ENCODE assay signal across 11 cellular contexts in the genomic region with DNA sequence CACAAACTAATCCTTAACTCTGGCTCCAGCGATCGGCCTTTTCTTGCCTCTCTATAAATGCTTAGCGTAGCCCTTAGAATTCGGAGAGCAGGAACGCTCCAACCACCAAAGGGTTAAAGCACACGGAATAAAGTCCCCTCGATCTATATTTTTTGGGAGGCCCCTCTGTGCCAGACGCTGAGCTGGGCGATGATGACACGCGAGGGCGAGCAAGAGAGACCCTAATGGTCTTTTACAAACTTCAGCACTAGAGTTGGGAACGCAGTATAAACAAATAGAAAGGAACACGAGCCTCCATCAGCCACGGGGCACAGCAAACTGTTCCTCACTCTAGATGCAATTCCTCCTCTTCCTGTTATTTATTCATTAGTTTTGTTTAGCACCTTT. TPM values are rescaled to one million over a fixed set of nuclear protein-coding genes. Genes with fewer than 3 reads are reported as not detected.
A peak's percentile ranks its signal among the peaks of the same experiment; 100 is the strongest.
DNase-seq lines count a peak whose midpoint lies in the region; TF ChIP-seq lines count a peak whose summit lies in the region.
"Had no signal": no experiment of that assay in that cellular context is flagged by ENCODE, and none has a peak within 500 bp of the region (broad histone marks: within the 10 kb centered on the region; RNA-seq: fewer than 3 reads in every experiment).

No MANE protein-coding gene starts in this region.

- H3K4me1 ChIP-seq in smooth muscle cell (ENCODE audit: low read depth) = peaks cover 25% of the 10 kb centered on the region
- no peaks in the 10 kb centered on the region for H3K4me1 ChIP-seq in MM.1S (ENCODE audit: low read length)

- DNase-seq in NCI-H1417 (lab: John Stamatoyannopoulos, UW) (peak in 2 of 3 experiments; percentile 57 to 74), NCI-H1417 treated with DMSO at 0.1 percent for 48 hours (lab: John Stamatoyannopoulos, UW) (no peak), astrocyte of the hippocampus (ENCODE audit: low read depth, low spot score) (peak; percentile 46), medulla oblongata (ENCODE audit: extremely low spot score) (peak; percentile 38), smooth muscle cell (lab: John Stamatoyannopoulos, UW; ENCODE audit: unreplicated experiment) (no peak), MM.1S (no peak), RKO (ENCODE audit: low spot score) (no peak)
- no peak for DNase-seq in activated CD4-positive, CD25-positive, alpha-beta regulatory T cell (lab: John Stamatoyannopoulos, UW)
- DNase-seq: activated effector memory CD4-positive, alpha-beta T cell treated with Interleukin-2 at 50 U/mL for 16 hours; stimulated activated CD4-positive, alpha-beta T cell treated with anti-CD3 and anti-CD28 coated beads, Interleukin-12 subunit alpha, Interleukin-12 subunit beta, amount 100 ng/mL, for 4 hours had no signal

- no peaks in the 10 kb centered on the region for H3K36me3 ChIP-seq in smooth muscle cell (ENCODE audit: low read depth)
- H3K36me3 ChIP-seq in MM.1S (replicated peaks; ENCODE audit: insufficient read depth, low read length) = no peaks in the 10 kb centered on the region

- H3K79me2 ChIP-seq in smooth muscle cell (ENCODE audit: low read depth) = no peaks in the 10 kb centered on the region
- H3K79me2 ChIP-seq in MM.1S (ENCODE audit: low read length) = no peaks in the 10 kb centered on the region

- TF ChIP-seq CTCF in smooth muscle cell (IDR thresholded peaks at IDR 0.05; ENCODE audit: borderline replicate concordance, insufficient read depth, poor library complexity, severe bottlenecking) = no peak
- TF ChIP-seq CTCF in MM.1S (IDR thresholded peaks at IDR 0.05; ENCODE audit: low read length) = no peak

- H3K9ac ChIP-seq in smooth muscle cell (ENCODE audit: low read depth) (no peak overlapping the region), MM.1S (ENCODE audit: low read length) (no peak overlapping the region)

- H3K27ac ChIP-seq in smooth muscle cell (ENCODE audit: low read depth) (no peak overlapping the region), MM.1S (ENCODE audit: low read length) (no peak overlapping the region)

- H3F3A ChIP-seq in smooth muscle cell (ENCODE audit: low read depth) (no peaks in the 10 kb centered on the region), MM.1S (ENCODE audit: insufficient read depth, low read length) (no peaks in the 10 kb centered on the region)

- no peaks in the 10 kb centered on the region for H3K9me2 ChIP-seq in MM.1S (replicated peaks; ENCODE audit: insufficient read depth, low read length)

- H3K27me3 ChIP-seq in smooth muscle cell (ENCODE audit: low read depth) = peaks cover 77% of the 10 kb centered on the region
- H3K27me3 ChIP-seq in MM.1S (replicated peaks; ENCODE audit: insufficient read depth, low read length) = no peaks in the 10 kb centered on the region

- H3K4me3 ChIP-seq in smooth muscle cell (peak overlapping the region; percentile 56), MM.1S (ENCODE audit: low read length) (no peak overlapping the region)
- H3K4me3 ChIP-seq: GM12878 had no signal

- H3K4me2 ChIP-seq in smooth muscle cell = peak overlapping the region; percentile 81
- no peak overlapping the region for H3K4me2 ChIP-seq in MM.1S (ENCODE audit: low read depth, low read length)

- H4K20me1 ChIP-seq in smooth muscle cell (ENCODE audit: low read depth) (no peaks in the 10 kb centered on the region), MM.1S (ENCODE audit: insufficient read depth, low read length) (no peaks in the 10 kb centered on the region)

- WGBS in smooth muscle cell (ENCODE audit: low lambda C conversion rate) = 4% methylated on average over 15 of the region's 15 CpGs

- H3K9me3 ChIP-seq in smooth muscle cell (replicated peaks; ENCODE audit: low read depth) = no peaks in the 10 kb centered on the region
- H3K9me3 ChIP-seq in MM.1S (replicated peaks; ENCODE audit: insufficient read depth, low read length) = no peaks in the 10 kb centered on the region

- H2AFZ ChIP-seq in smooth muscle cell (ENCODE audit: low read depth) = peak overlapping the region; percentile 76
- H2AFZ ChIP-seq in MM.1S (ENCODE audit: low read length) = no peak overlapping the region

RNA-seq across cellular contexts. Expression of gene TOX3, which starts 1.8 kb away (rescaled TPM):
- total RNA-seq in smooth muscle cell = 0.18 and 0.22 TPM in 2 replicates
- 0.49 and 1.1 TPM in 2 replicates for polyA plus RNA-seq in smooth muscle cell
- total RNA-seq: GM12878 had no signal
- polyA plus RNA-seq: GM12878 had no signal

Comparison
In these comparisons a context has a peak if more than half of its experiments do, and no peak if none do; other contexts are left out.
1. DNase-seq: peak in NCI-H1417 (2 of 3), astrocyte of the hippocampus (single experiment) and medulla oblongata (single experiment); none in NCI-H1417 treated with DMSO at 0.1 percent for 48 hours (single experiment), smooth muscle cell (single experiment), MM.1S (single experiment), activated CD4-positive, CD25-positive, alpha-beta regulatory T cell (0 of 4) and RKO (single experiment).